In the genomic region with DNA sequence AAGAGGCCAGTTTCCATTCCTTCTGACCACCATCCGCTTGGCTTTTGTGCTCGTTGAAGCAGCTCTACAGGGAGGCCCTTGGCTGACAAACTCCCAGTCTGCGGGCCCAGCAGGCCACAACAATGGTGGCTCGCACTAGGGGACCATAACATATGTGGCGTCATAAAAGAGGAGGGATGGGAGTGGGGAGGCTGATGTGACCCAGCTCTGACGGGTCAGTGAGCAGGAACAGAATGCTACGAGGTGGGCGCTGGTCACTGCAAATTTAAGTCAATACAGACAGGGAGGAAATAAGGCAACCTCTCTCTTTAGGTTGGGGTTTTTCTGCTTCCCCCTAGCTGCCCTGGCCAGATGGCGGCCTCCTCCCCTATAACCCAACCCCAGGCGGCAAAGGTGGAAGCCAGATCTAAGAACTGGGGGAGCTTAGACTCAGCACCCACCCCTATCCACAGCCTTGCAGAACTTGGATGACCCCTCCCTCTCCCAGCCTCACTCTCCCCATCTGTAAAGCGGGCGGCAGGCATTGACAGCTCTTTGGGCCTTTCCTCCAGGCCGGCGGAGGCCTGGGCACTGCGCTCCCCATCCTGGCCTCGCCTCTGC, we compare ENCODE assay signal across 18 cellular contexts. TPM values are rescaled to one million over a fixed set of nuclear protein-coding genes. Genes with fewer than 3 reads are reported as not detected.
A peak's percentile ranks its signal among the peaks of the same experiment; 100 is the strongest.
DNase-seq lines count a peak whose midpoint lies in the region; ATAC-seq, FAIRE-seq and TF ChIP-seq lines count a peak whose summit lies in the region.
"Had no signal": no experiment of that assay in that cellular context is flagged by ENCODE, and none has a peak within 500 bp of the region (broad histone marks: within the 10 kb centered on the region; RNA-seq: fewer than 3 reads in every experiment).

No MANE protein-coding gene starts in this region.

- H3K4me1 ChIP-seq in HUES64 (ENCODE audit: insufficient read depth, low read length) (peaks cover 5% of the 10 kb centered on the region; the same call in 1 of the 2 replicates), astrocyte (ENCODE audit: insufficient read depth, low read length) (no peaks in the 10 kb centered on the region)
- H3K4me1 ChIP-seq: adrenal gland, psoas muscle, vagina had no signal

- peaks cover 13% of the 10 kb centered on the region for H3K9me3 Mint-ChIP-seq in astrocyte (ENCODE audit: unreplicated experiment)

- no peaks in the 10 kb centered on the region for H3K36me3 Mint-ChIP-seq in astrocyte (ENCODE audit: low read depth, unreplicated experiment)

- no peak for TF ChIP-seq CTCF in astrocyte (IDR thresholded peaks at IDR 0.05; ENCODE audit: insufficient read depth, low read depth, low read length)
- TF ChIP-seq CTCF in retinal pigment epithelial cell (conservative IDR thresholded peaks at IDR 0.05; ENCODE audit: low read depth, low read length), result no peak
- no peak for TF ChIP-seq CTCF in foreskin fibroblast (IDR thresholded peaks at IDR 0.05; ENCODE audit: low read depth, low read length)

- H4K20me1 ChIP-seq in astrocyte (ENCODE audit: insufficient read depth, low read length), result no peaks in the 10 kb centered on the region

- H3K27me3 ChIP-seq in HUES64 (ENCODE audit: insufficient read depth, low read length), result peaks cover 47% of the 10 kb centered on the region
- peaks cover 31% of the 10 kb centered on the region for H3K27me3 ChIP-seq in astrocyte (ENCODE audit: insufficient read depth, low read length)
- H3K27me3 ChIP-seq: adrenal gland, vagina had no signal

- peak overlapping the region; percentile 46 for H3K4me3 Mint-ChIP-seq in astrocyte (ENCODE audit: unreplicated experiment)
- H3K4me3 Mint-ChIP-seq: activated CD4-positive, alpha-beta T cell treated with anti-CD3 and anti-CD28 coated beads, Interleukin-2, amount 10 ng/mL, durations not matched to agents 24 days and 14 days had no signal

- H3K4me2 ChIP-seq in astrocyte (ENCODE audit: low read length), result peak overlapping the region; percentile 82

- H3K9me3 ChIP-seq in HUES64 (ENCODE audit: insufficient read depth, low read depth, low read length) (no peaks in the 10 kb centered on the region), astrocyte (ENCODE audit: insufficient read depth, low read depth, low read length) (no peaks in the 10 kb centered on the region), iPS-18c (ENCODE audit: control insufficient read depth, insufficient read depth, low read length) (no peaks in the 10 kb centered on the region)
- H3K9me3 ChIP-seq: adrenal gland, psoas muscle, vagina had no signal

- FAIRE-seq in astrocyte (lab: Jason Lieb, UNC), result no peak
- FAIRE-seq: GM12891 had no signal

- no peak for ATAC-seq in GM21786 (IDR thresholded peaks at IDR 0.05; ENCODE audit: unreplicated experiment)
- ATAC-seq: psoas muscle had no signal

- H3K36me3 ChIP-seq in HUES64 (ENCODE audit: insufficient read depth, low read length), result no peaks in the 10 kb centered on the region
- no peaks in the 10 kb centered on the region for H3K36me3 ChIP-seq in astrocyte (ENCODE audit: insufficient read depth, low read length)
- H3K36me3 ChIP-seq: adrenal gland, vagina had no signal

- H2AFZ ChIP-seq in astrocyte (ENCODE audit: low read depth, low read length), result no peak overlapping the region

- no peak overlapping the region for H3K9ac ChIP-seq in HUES64 (ENCODE audit: low read depth, low read length)
- H3K9ac ChIP-seq in astrocyte (ENCODE audit: low read length), result no peak overlapping the region

- no peak for DNase-seq in astrocyte (ENCODE audit: low read depth)
- DNase-seq in retinal pigment epithelial cell (ENCODE audit: low read depth), result no peak
- no peak for DNase-seq in LoVo (ENCODE audit: low spot score)
- no peak for DNase-seq in foreskin fibroblast
- DNase-seq: activated CD4-positive, alpha-beta T cell treated with anti-CD3 and anti-CD28 coated beads, Interleukin-2, amount 10 ng/mL, durations not matched to agents 24 days and 14 days; DND-41; KBM-7; NCI-H1436 treated with DMSO at 0.1 percent for 48 hours; NCI-H524 treated with DMSO at 0.1 percent for 48 hours; psoas muscle had no signal

- no peaks in the 10 kb centered on the region for H3K79me2 ChIP-seq in astrocyte (ENCODE audit: insufficient read depth, low read length)

- H3K27me3 Mint-ChIP-seq in astrocyte (ENCODE audit: low read depth, unreplicated experiment), result peaks cover 59% of the 10 kb centered on the region

- H3K27ac ChIP-seq in HUES64 (ENCODE audit: low read depth, low read length), result no peak overlapping the region
- no peak overlapping the region for H3K27ac ChIP-seq in astrocyte (ENCODE audit: low read depth, low read length)
- H3K27ac ChIP-seq: adrenal gland, psoas muscle, vagina had no signal

- H3K4me3 ChIP-seq in HUES64 (ENCODE audit: low read length) (peak overlapping the region; percentile 49), astrocyte (ENCODE audit: insufficient read depth, low read depth, low read length) (no peak overlapping the region), iPS-18c (ENCODE audit: insufficient read depth, low read depth, low read length) (peak overlapping the region; percentile 48), retinal pigment epithelial cell (ENCODE audit: low read length) (peak overlapping the region; percentile 14), foreskin fibroblast (ENCODE audit: low read depth in 1 of 2, low read length in 2 of 2) (no peak overlapping the region)
- H3K4me3 ChIP-seq: psoas muscle had no signal

- WGBS in HUES64, result 41% methylated on average over 16 of the region's 16 CpGs

- no peaks in the 10 kb centered on the region for H3K4me1 Mint-ChIP-seq in astrocyte (ENCODE audit: low read depth, unreplicated experiment)

- no peak overlapping the region for H3K27ac Mint-ChIP-seq in astrocyte (ENCODE audit: unreplicated experiment)
- H3K27ac Mint-ChIP-seq: activated CD4-positive, alpha-beta T cell treated with anti-CD3 and anti-CD28 coated beads, Interleukin-2, amount 10 ng/mL, durations not matched to agents 24 days and 14 days had no signal

RNA-seq across cellular contexts. Expression of gene FRRS1L, which starts 0.8 kb away (rescaled TPM):
- 1.1 TPM for polyA plus RNA-seq in HUES64 (2013, experiment 1 of 2)
- polyA plus RNA-seq in HUES64 (2013, experiment 2 of 2), result 1.1 TPM
- 0.43 and 1.1 TPM in 2 replicates for total RNA-seq in astrocyte
- total RNA-seq: activated CD4-positive, alpha-beta T cell treated with anti-CD3 and anti-CD28 coated beads, Interleukin-2, amount 10 ng/mL, durations not matched to agents 24 days and 14 days; RPMI7951; T-helper 1 cell treated with Interleukin-12 subunit alpha and Interleukin-12 subunit beta and Interleukin-4 antibody, amounts not matched to agents 30 ng/mL and 1 ng/mL, for 36 hours had no signal

RNA-seq across cellular contexts. Expression of gene TMEM245, which starts 46.5 kb away (rescaled TPM):
- 27.8 TPM for polyA plus RNA-seq in HUES64 (2013, experiment 1 of 2)
- 32.6 TPM for polyA plus RNA-seq in HUES64 (2013, experiment 2 of 2)
- total RNA-seq in astrocyte, result 52.2 and 54.1 TPM in 2 replicates

Comparison
In these comparisons a context has a peak if more than half of its experiments do, and no peak if none do; other contexts are left out.
1. H3K4me3 ChIP-seq: peak in HUES64 (single experiment), iPS-18c (single experiment) and retinal pigment epithelial cell (single experiment); none in astrocyte (single experiment) and foreskin fibroblast (0 of 2).